ENCODE assay signal across 16 cellular contexts in the genomic region with DNA sequence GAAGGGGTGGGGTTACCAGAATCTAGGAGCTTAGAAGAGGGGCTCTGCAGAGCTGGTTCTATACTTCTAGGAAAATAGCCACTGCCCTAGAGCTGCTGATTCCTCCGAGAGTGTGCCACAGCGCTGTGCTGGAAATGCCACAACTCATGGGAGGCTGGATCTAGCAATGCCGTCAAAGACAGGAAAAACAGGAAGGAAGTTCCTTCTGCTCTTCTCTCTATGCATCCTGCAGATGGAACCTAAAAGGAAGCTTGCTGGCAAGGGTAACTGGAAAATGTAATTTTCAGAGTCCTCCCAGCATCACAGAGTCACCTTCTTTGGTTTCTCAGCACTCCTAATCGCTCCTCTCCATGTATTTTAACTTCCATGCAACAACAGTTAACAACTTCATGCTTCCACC.
DNase-seq lines count a peak whose midpoint lies in the region; ATAC-seq and TF ChIP-seq lines count a peak whose summit lies in the region.
"Had no signal": no experiment of that assay in that cellular context is flagged by ENCODE, and none has a peak within 500 bp of the region (broad histone marks: within the 10 kb centered on the region; RNA-seq: fewer than 3 reads in every experiment).

No MANE protein-coding gene starts in this region.

- H2AFZ ChIP-seq in GM23338: peak overlapping the region; percentile 38; the same call in 1 of the 2 replicates

- no peak overlapping the region for H3K4me3 ChIP-seq in GM23338
- H3K4me3 ChIP-seq: BLaER1, GM12878 had no signal

- no peaks in the 10 kb centered on the region for H3K36me3 ChIP-seq in GM23338 (ENCODE audit: insufficient read depth)
- H3K36me3 ChIP-seq: BLaER1 had no signal

- H3K27ac Mint-ChIP-seq in GM23338 (no peak overlapping the region), WTC11 (no peak overlapping the region), endothelial cell (ENCODE audit: unreplicated experiment) (peak overlapping the region; percentile 81)
- H3K27ac Mint-ChIP-seq: CD14-positive monocyte; CD4-positive, alpha-beta memory T cell had no signal

- peaks cover 38% of the 10 kb centered on the region for H3K4me1 ChIP-seq in GM23338 (ENCODE audit: insufficient read depth)
- H3K4me1 ChIP-seq: BLaER1 had no signal

- H3K4me1 Mint-ChIP-seq in GM23338 (peaks cover 43% of the 10 kb centered on the region), WTC11 (peaks cover 53% of the 10 kb centered on the region), endothelial cell (ENCODE audit: unreplicated experiment) (peaks cover 63% of the 10 kb centered on the region)
- H3K4me1 Mint-ChIP-seq: CD14-positive monocyte; CD4-positive, alpha-beta memory T cell had no signal

- peak; percentile 27; the same call in 1 of the 3 replicates for ATAC-seq in GM23338
- peak; percentile 53 for ATAC-seq in WTC11
- no peak for ATAC-seq in GM21529 (IDR thresholded peaks at IDR 0.05; ENCODE audit: unreplicated experiment)
- no peak for ATAC-seq in GM18858 (IDR thresholded peaks at IDR 0.05; ENCODE audit: unreplicated experiment)
- ATAC-seq in GM21423 (IDR thresholded peaks at IDR 0.05; ENCODE audit: unreplicated experiment): no peak
- ATAC-seq in HG02870 (IDR thresholded peaks at IDR 0.05; ENCODE audit: unreplicated experiment): no peak
- ATAC-seq: GM12878 had no signal

- no peaks in the 10 kb centered on the region for H3F3A ChIP-seq in GM23338 (replicated peaks; ENCODE audit: low read depth)

- TF ChIP-seq CTCF in GM23338 (conservative IDR thresholded peaks at IDR 0.05; ENCODE audit: low read depth in 2 of 2) (no peak), WTC11 (IDR thresholded peaks at IDR 0.05) (no peak), endothelial cell (IDR thresholded peaks at IDR 0.05; ENCODE audit: unreplicated experiment) (no peak)

- H3K9me2 ChIP-seq in GM23338 (ENCODE audit: insufficient read depth): no peaks in the 10 kb centered on the region

- H3K9me3 Mint-ChIP-seq in GM23338 (no peaks in the 10 kb centered on the region), WTC11 (no peaks in the 10 kb centered on the region), endothelial cell (ENCODE audit: unreplicated experiment) (no peaks in the 10 kb centered on the region)

- no peaks in the 10 kb centered on the region for H3K27me3 ChIP-seq in GM23338 (ENCODE audit: insufficient read depth)
- H3K27me3 ChIP-seq: BLaER1 had no signal

- H3K27me3 Mint-ChIP-seq in GM23338 (ENCODE audit: insufficient read depth, low read depth, poor library complexity): peaks cover 2% of the 10 kb centered on the region
- peaks cover 60% of the 10 kb centered on the region for H3K27me3 Mint-ChIP-seq in WTC11 (ENCODE audit: low read depth)
- no peaks in the 10 kb centered on the region for H3K27me3 Mint-ChIP-seq in endothelial cell (ENCODE audit: unreplicated experiment)
- H3K27me3 Mint-ChIP-seq: CD4-positive, alpha-beta memory T cell had no signal

- no peaks in the 10 kb centered on the region; the same call in 2 of the 3 replicates for H3K36me3 Mint-ChIP-seq in GM23338 (ENCODE audit: low read depth)
- no peaks in the 10 kb centered on the region for H3K36me3 Mint-ChIP-seq in WTC11
- H3K36me3 Mint-ChIP-seq in endothelial cell (ENCODE audit: low read depth, unreplicated experiment): no peaks in the 10 kb centered on the region
- H3K36me3 Mint-ChIP-seq: CD14-positive monocyte; CD4-positive, alpha-beta memory T cell had no signal

- no peak overlapping the region for H3K27ac ChIP-seq in GM23338 (ENCODE audit: low read depth)
- H3K27ac ChIP-seq: BLaER1 had no signal

- no peaks in the 10 kb centered on the region for H4K20me1 ChIP-seq in GM23338 (replicated peaks; ENCODE audit: insufficient read depth)
- H4K20me1 ChIP-seq: BLaER1 had no signal

- H3K4me3 Mint-ChIP-seq in GM23338 (no peak overlapping the region), WTC11 (no peak overlapping the region), endothelial cell (ENCODE audit: unreplicated experiment) (no peak overlapping the region)
- H3K4me3 Mint-ChIP-seq: CD14-positive monocyte; CD4-positive, alpha-beta memory T cell; H9 had no signal

- POLR2A ChIA-PET in WTC11 (lab: Charles Lee): no interaction called here

- CTCF ChIA-PET in WTC11 (lab: Charles Lee): no interaction called here

- H3K79me2 ChIP-seq in GM23338 (replicated peaks; ENCODE audit: insufficient read depth): no peaks in the 10 kb centered on the region

- DNase-seq in GM23338 (ENCODE audit: low spot score) (no peak), WTC11 (ENCODE audit: low spot score) (no peak), endothelial cell (ENCODE audit: low spot score) (peak; percentile 22), lung microvascular endothelial cell (ENCODE audit: low read depth in 2 of 2) (peak; percentile 2 to 93)
- DNase-seq: 8988T; CD4-positive, alpha-beta memory T cell; DMS79 treated with DMSO at 0.1 percent for 48 hours; GOT3; H9 had no signal

- no peak overlapping the region for H3K4me2 ChIP-seq in GM23338
- H3K4me2 ChIP-seq: BLaER1 had no signal

TF ChIP-seq in GM23338, 12 proteins besides CTCF, POLR2A, EP300 and RAD21 (continues in another document):
- no peak for TF ChIP-seq STAT1 (IDR thresholded peaks at IDR 0.05; ENCODE audit: unreplicated experiment)
- no peak for TF ChIP-seq POLR2AphosphoS5 (IDR thresholded peaks at IDR 0.05; ENCODE audit: low read depth)
- no peak for TF ChIP-seq EZH2 (IDR thresholded peaks at IDR 0.05; ENCODE audit: low read depth, unreplicated experiment)
- TF ChIP-seq ZNF114 (CRISPR knock-in tag; IDR thresholded peaks at IDR 0.05): no peak
- TF ChIP-seq ZNF331 (CRISPR knock-in tag; IDR thresholded peaks at IDR 0.05; ENCODE audit: low read depth): no peak
- no peak for TF ChIP-seq CREB1 (CRISPR knock-in tag; IDR thresholded peaks at IDR 0.05; ENCODE audit: low read depth)
- no peak for TF ChIP-seq NANOG (IDR thresholded peaks at IDR 0.05; ENCODE audit: borderline replicate concordance)
- TF ChIP-seq JUNB (IDR thresholded peaks at IDR 0.05; ENCODE audit: unreplicated experiment): no peak
- TF ChIP-seq, protein P1, sequence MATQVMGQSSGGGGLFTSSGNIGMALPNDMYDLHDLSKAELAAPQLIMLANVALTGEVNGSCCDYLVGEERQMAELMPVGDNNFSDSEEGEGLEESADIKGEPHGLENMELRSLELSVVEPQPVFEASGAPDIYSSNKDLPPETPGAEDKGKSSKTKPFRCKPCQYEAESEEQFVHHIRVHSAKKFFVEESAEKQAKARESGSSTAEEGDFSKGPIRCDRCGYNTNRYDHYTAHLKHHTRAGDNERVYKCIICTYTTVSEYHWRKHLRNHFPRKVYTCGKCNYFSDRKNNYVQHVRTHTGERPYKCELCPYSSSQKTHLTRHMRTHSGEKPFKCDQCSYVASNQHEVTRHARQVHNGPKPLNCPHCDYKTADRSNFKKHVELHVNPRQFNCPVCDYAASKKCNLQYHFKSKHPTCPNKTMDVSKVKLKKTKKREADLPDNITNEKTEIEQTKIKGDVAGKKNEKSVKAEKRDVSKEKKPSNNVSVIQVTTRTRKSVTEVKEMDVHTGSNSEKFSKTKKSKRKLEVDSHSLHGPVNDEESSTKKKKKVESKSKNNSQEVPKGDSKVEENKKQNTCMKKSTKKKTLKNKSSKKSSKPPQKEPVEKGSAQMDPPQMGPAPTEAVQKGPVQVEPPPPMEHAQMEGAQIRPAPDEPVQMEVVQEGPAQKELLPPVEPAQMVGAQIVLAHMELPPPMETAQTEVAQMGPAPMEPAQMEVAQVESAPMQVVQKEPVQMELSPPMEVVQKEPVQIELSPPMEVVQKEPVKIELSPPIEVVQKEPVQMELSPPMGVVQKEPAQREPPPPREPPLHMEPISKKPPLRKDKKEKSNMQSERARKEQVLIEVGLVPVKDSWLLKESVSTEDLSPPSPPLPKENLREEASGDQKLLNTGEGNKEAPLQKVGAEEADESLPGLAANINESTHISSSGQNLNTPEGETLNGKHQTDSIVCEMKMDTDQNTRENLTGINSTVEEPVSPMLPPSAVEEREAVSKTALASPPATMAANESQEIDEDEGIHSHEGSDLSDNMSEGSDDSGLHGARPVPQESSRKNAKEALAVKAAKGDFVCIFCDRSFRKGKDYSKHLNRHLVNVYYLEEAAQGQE (IDR thresholded peaks at IDR 0.05; ENCODE audit: unreplicated experiment): no peak

TF ChIP-seq in WTC11, 78 proteins besides CTCF, POLR2A, EP300 and RAD21 (continues in another document):
- no peak for TF ChIP-seq ELF4 (CRISPR knock-in tag; IDR thresholded peaks at IDR 0.05; ENCODE audit: low read depth)
- no peak for TF ChIP-seq NR1H2 (CRISPR knock-in tag; IDR thresholded peaks at IDR 0.05)
- TF ChIP-seq GTF2I (CRISPR knock-in tag; conservative IDR thresholded peaks at IDR 0.05): no peak
- TF ChIP-seq, protein P2, sequence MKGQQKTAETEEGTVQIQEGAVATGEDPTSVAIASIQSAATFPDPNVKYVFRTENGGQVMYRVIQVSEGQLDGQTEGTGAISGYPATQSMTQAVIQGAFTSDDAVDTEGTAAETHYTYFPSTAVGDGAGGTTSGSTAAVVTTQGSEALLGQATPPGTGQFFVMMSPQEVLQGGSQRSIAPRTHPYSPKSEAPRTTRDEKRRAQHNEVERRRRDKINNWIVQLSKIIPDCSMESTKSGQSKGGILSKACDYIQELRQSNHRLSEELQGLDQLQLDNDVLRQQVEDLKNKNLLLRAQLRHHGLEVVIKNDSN (CRISPR knock-in tag; IDR thresholded peaks at IDR 0.05): no peak
- TF ChIP-seq, protein P3, sequence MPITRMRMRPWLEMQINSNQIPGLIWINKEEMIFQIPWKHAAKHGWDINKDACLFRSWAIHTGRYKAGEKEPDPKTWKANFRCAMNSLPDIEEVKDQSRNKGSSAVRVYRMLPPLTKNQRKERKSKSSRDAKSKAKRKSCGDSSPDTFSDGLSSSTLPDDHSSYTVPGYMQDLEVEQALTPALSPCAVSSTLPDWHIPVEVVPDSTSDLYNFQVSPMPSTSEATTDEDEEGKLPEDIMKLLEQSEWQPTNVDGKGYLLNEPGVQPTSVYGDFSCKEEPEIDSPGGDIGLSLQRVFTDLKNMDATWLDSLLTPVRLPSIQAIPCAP (CRISPR knock-in tag; IDR thresholded peaks at IDR 0.05): no peak
- TF ChIP-seq, protein P4, sequence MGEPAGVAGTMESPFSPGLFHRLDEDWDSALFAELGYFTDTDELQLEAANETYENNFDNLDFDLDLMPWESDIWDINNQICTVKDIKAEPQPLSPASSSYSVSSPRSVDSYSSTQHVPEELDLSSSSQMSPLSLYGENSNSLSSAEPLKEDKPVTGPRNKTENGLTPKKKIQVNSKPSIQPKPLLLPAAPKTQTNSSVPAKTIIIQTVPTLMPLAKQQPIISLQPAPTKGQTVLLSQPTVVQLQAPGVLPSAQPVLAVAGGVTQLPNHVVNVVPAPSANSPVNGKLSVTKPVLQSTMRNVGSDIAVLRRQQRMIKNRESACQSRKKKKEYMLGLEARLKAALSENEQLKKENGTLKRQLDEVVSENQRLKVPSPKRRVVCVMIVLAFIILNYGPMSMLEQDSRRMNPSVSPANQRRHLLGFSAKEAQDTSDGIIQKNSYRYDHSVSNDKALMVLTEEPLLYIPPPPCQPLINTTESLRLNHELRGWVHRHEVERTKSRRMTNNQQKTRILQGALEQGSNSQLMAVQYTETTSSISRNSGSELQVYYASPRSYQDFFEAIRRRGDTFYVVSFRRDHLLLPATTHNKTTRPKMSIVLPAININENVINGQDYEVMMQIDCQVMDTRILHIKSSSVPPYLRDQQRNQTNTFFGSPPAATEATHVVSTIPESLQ (CRISPR knock-in tag; IDR thresholded peaks at IDR 0.05): no peak

Comparison
In these comparisons a context has a peak if more than half of its experiments do, and no peak if none do; other contexts are left out.
1. ATAC-seq: peak in GM23338 (single experiment) and WTC11 (single experiment); none in GM21529 (single experiment), GM18858 (single experiment), GM21423 (single experiment) and HG02870 (single experiment).
2. DNase-seq: peak in endothelial cell (single experiment) and lung microvascular endothelial cell (2 of 2); none in GM23338 (single experiment) and WTC11 (single experiment).